In the genomic region with DNA sequence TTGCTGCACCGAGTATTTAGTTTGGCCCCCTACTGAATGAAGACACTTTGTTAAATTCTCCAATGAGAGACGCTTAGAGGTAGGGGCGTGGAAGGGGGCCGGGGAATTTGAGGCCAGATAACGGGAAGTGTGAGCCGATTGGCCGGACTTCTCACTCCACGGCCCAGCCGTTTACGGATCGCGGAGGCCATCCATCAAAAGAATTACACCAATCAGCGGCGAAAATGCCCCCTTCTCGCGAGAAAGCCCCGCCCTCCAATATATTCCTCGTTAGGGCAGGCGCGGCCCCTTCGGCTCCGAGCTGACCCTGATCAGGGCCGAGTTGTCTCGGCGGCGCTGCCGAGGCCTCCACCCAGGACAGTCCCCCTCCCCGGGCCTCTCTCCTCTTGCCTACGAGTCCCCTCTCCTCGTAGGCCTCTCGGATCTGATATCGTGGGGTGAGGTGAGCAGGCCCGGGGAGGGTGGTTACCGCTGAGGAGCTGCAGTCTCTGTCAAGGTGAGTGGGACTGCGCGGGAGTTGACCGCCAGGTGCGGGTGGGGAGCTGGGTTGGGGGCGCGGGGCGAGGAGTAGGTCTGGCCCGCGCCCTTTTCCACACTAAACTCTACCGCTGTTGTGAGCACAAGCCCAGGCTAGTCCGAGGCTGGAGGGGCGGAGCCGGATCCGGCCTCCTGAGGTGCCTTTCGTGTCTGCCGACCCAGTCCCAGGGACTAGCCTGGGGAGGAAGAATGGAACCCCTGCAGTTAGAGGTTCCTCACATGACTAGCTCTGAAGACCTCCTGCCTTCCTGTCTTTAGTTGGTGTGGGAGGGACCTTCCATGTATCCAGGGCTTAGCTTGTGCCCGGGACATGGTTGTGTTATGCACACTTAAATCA, we compare ENCODE assay signal across 8 cellular contexts. TPM values are rescaled to one million over a fixed set of nuclear protein-coding genes. Genes with fewer than 3 reads are reported as not detected.
DNase-seq lines count a peak whose midpoint lies in the region; ATAC-seq and TF ChIP-seq lines count a peak whose summit lies in the region.

A gene with protein sequence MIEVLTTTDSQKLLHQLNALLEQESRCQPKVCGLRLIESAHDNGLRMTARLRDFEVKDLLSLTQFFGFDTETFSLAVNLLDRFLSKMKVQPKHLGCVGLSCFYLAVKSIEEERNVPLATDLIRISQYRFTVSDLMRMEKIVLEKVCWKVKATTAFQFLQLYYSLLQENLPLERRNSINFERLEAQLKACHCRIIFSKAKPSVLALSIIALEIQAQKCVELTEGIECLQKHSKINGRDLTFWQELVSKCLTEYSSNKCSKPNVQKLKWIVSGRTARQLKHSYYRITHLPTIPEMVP (plus strand): TSS at position 287 of the 874 bp plus-strand sequence. CDS start 1,662 bp downstream, outside the sequence.

- DNase-seq in Ammon's horn (ENCODE audit: low spot score) (peak; percentile 99), NCI-H510A treated with DMSO at 0.1 percent for 48 hours (lab: John Stamatoyannopoulos, UW) (peak; percentile 88), kidney epithelial cell (ENCODE audit: low read depth) (peak; percentile 88)
- peak; percentile 83 for DNase-seq in activated CD4-positive, alpha-beta T cell treated with anti-CD3 and anti-CD28 coated beads for 4 hours
- peak; percentile 86 to 87 for DNase-seq in stimulated activated CD4-positive, alpha-beta T cell treated with anti-CD3 and anti-CD28 coated beads, Interleukin-15, amount 100 ng/mL, for 48 hours (ENCODE audit: low read depth in 2 of 2)

- no peaks in the 10 kb centered on the region for H3K36me3 ChIP-seq in kidney epithelial cell (ENCODE audit: control insufficient read depth, insufficient read depth, low read length)

- TF ChIP-seq CTCF in kidney epithelial cell (IDR thresholded peaks at IDR 0.05; ENCODE audit: insufficient read depth, low read length, poor library complexity, severe bottlenecking): no peak

- peak; percentile 98 for ATAC-seq in HG03439 (IDR thresholded peaks at IDR 0.05; ENCODE audit: unreplicated experiment)

- no peaks in the 10 kb centered on the region for H3K27me3 ChIP-seq in kidney epithelial cell (ENCODE audit: control insufficient read depth, insufficient read depth, low read length)

- peak; percentile 99 for TF ChIP-seq POLR2A in GM19193 (IDR thresholded peaks at IDR 0.05; ENCODE audit: extremely low read depth, insufficient read depth, insufficient read length)

- peak within 1 kb of the TSS; percentile 71 for H3K27ac ChIP-seq in cingulate gyrus (ENCODE audit: low read depth, low read length)

- H3K4me3 ChIP-seq in kidney epithelial cell (ENCODE audit: low read depth, low read length): peak within 1 kb of the TSS; percentile 71

RNA-seq across cellular contexts. Expression of the gene that starts here (rescaled TPM):
- 191 and 206 TPM in 2 replicates for total RNA-seq in kidney epithelial cell

Comparison
In these comparisons a context has a peak if more than half of its experiments do, and no peak if none do; other contexts are left out.
1. Peak in every context shown above with its lines: DNase-seq, ATAC-seq, H3K4me3 ChIP-seq and H3K27ac ChIP-seq.